Comparison of ENCODE assay signal across 8 cellular contexts in genomic region chr2:38603402-38604265, GRCh38. TPM values are rescaled to one million over a fixed set of nuclear protein-coding genes. Genes with fewer than 3 reads are reported as not detected.
DNase-seq lines count a peak whose midpoint lies in the region; ATAC-seq and TF ChIP-seq lines count a peak whose summit lies in the region.

No MANE protein-coding gene starts in this region.

- WGBS in H9 (ENCODE audit: extremely low coverage, insufficient read length, low lambda C conversion rate) = no CpG with 5 or more reads among the region's 23 CpGs
- 22% methylated on average over 23 of the region's 23 CpGs for WGBS in SK-N-SH (ENCODE audit: low lambda C conversion rate)
- WGBS in ovary, 3 donors = 17 to 20% (median 19%) methylated on average over 23 of the region's 23 CpGs
- WGBS in thymus = 20% methylated on average over 23 of the region's 23 CpGs

- peak overlapping the region in 1 of 3 experiments; percentile 93; a peak in 4 of 7 replicates for H3K27ac Mint-ChIP-seq in H9

- H2BK5ac ChIP-seq in H9 (ENCODE audit: insufficient read length, low read length) = no peak overlapping the region

- no peak overlapping the region for H4K5ac ChIP-seq in H9 (ENCODE audit: insufficient read length, low read depth, low read length)

- peak overlapping the region; percentile 70 for H3K4me3 ChIP-seq in NB4 (ENCODE audit: low read depth, low read length)
- peak overlapping the region; percentile 90 to 94 for H3K4me3 ChIP-seq in SK-N-SH (ENCODE audit: low read depth in 2 of 2, low read length in 1 of 2)
- H3K4me3 ChIP-seq in ovary = peak overlapping the region; percentile 79
- H3K4me3 ChIP-seq in thymus (ENCODE audit: low read length) = peak overlapping the region; percentile 99

- no peaks in the 10 kb centered on the region for H3K9me3 Mint-ChIP-seq in H9

- H3K56ac ChIP-seq in H9 (ENCODE audit: insufficient read length, low read depth, low read length) = no peak overlapping the region

- H3K27ac ChIP-seq in H9 (ENCODE audit: insufficient read length, low read depth, low read length) (no peak overlapping the region), SK-N-SH (ENCODE audit: low read depth in 2 of 2, low read length in 1 of 2) (peak overlapping the region; percentile 92 to 93), ovary (peak overlapping the region; percentile 29 to 98), thymus (ENCODE audit: low read depth) (peak overlapping the region; percentile 91)

- no peaks in the 10 kb centered on the region for H3K36me3 ChIP-seq in SK-N-SH (replicated peaks in 1 of 2; ENCODE audit: control insufficient read depth in 1 of 2, insufficient read depth in 2 of 2, low read length in 1 of 2)
- no peaks in the 10 kb centered on the region for H3K36me3 ChIP-seq in ovary
- H3K36me3 ChIP-seq in thymus (ENCODE audit: control insufficient read depth, insufficient read depth) = no peaks in the 10 kb centered on the region

- no peaks in the 10 kb centered on the region for H3K79me1 ChIP-seq in H9 (ENCODE audit: insufficient read depth, low read depth, low read length, poor library complexity, severe bottlenecking)

- peak overlapping the region; percentile 75 for H3K4me2 ChIP-seq in H9 (ENCODE audit: insufficient read depth, insufficient read length, low read length)
- peak overlapping the region; percentile 96 for H3K4me2 ChIP-seq in SK-N-SH

- peaks cover 11% of the 10 kb centered on the region for H3K23me2 ChIP-seq in H9 (ENCODE audit: insufficient read length, low read depth, low read length, poor library complexity, severe bottlenecking)

- H2AK5ac ChIP-seq in H9 (ENCODE audit: insufficient read length, low read length) = no peak overlapping the region

- H4K20me1 ChIP-seq in H9 (ENCODE audit: control insufficient read depth, insufficient read depth, insufficient read length) = no peaks in the 10 kb centered on the region
- H4K20me1 ChIP-seq in SK-N-SH (ENCODE audit: insufficient read depth) = peaks cover 28% of the 10 kb centered on the region

- TF ChIP-seq POLR2A in NB4 (IDR thresholded peaks at IDR 0.05; ENCODE audit: extremely low read depth, insufficient read length) (no peak), ovary (IDR thresholded peaks at IDR 0.05) (no peak)

- no peak overlapping the region for H2BK120ac ChIP-seq in H9 (ENCODE audit: low read depth, low read length, poor library complexity, severe bottlenecking)

- H3K4me1 Mint-ChIP-seq in H9 = peaks cover 35 to 41% of the 10 kb centered on the region in 2 experiments

- H4K8ac ChIP-seq in H9 (replicated peaks; ENCODE audit: insufficient read length, low read depth, low read length) = no peak overlapping the region

- H3K9me2 ChIP-seq in SK-N-SH = no peaks in the 10 kb centered on the region

- H2AFZ ChIP-seq in H9 (ENCODE audit: low read length) = no peak overlapping the region
- H2AFZ ChIP-seq in SK-N-SH (ENCODE audit: low read depth) = peak overlapping the region; percentile 100

- peak; percentile 77 for TF ChIP-seq RAD21 in SK-N-SH (IDR thresholded peaks at IDR 0.05; ENCODE audit: low read length)

- DNase-seq in DMS153 (lab: John Stamatoyannopoulos, UW) = peak; percentile 66
- peak; percentile 89 for DNase-seq in H9
- peak; percentile 94 for DNase-seq in NB4 (ENCODE audit: low read depth)
- DNase-seq in SK-N-SH = peak; percentile 85
- DNase-seq in activated naive CD4-positive, alpha-beta T cell treated with anti-CD3 and anti-CD28 coated beads, Interleukin-2, amount 50 U/mL, for 16 hours = peak; percentile 87
- peak; percentile 93 for DNase-seq in Right ventricle myocardium inferior (ENCODE audit: missing footprints)
- DNase-seq in ovary = peak; percentile 58 to 81 (median 71)

- no peak overlapping the region for H3K18ac ChIP-seq in H9 (ENCODE audit: insufficient read length, low read depth, low read length)

- POLR2A ChIA-PET in SK-N-SH (lab: Yijun Ruan, JAX) = interaction anchor here (0.5 to 8.2 kb wide), 3 partner anchors 22 to 148 kb away, joined by 3 to 65 read pairs (median 9); partner anchors contain the start of gene SRSF7

- 0 out of 7 replicates have a peak, but pooled peaks cover 0 to 5% (median 0%) of the 10 kb centered on the region in 3 experiments for H3K36me3 Mint-ChIP-seq in H9 (ENCODE audit: insufficient read depth in 1 of 3, low read depth in 3 of 3)

- ATAC-seq in Right ventricle myocardium inferior = peak; percentile 76

- H3K79me2 ChIP-seq in H9 (ENCODE audit: insufficient read depth, low read length) (peaks cover 26% of the 10 kb centered on the region; the same call in 1 of the 2 replicates), SK-N-SH (ENCODE audit: insufficient read depth) (peaks cover 40% of the 10 kb centered on the region)

- H3T11ph ChIP-seq in H9 (ENCODE audit: low read length) = no peak overlapping the region

- H3K4me1 ChIP-seq in H9 (ENCODE audit: insufficient read depth, low read length) = peaks cover 5% of the 10 kb centered on the region
- H3K4me1 ChIP-seq in SK-N-SH (ENCODE audit: control insufficient read depth in 1 of 2, insufficient read depth in 2 of 2, low read depth in 1 of 2, low read length in 1 of 2) = peaks cover 4 to 14% of the 10 kb centered on the region in 2 experiments
- H3K4me1 ChIP-seq in ovary (ENCODE audit: insufficient read depth) = peaks cover 5% of the 10 kb centered on the region
- H3K4me1 ChIP-seq in thymus (ENCODE audit: control insufficient read depth, insufficient read depth, low read length) = peaks cover 5% of the 10 kb centered on the region

- CTCF ChIA-PET in SK-N-SH (lab: Yijun Ruan, JAX) = interaction anchor here (0.6 to 17.0 kb wide), 45 partner anchors 9 to 288 kb away, joined by 3 to 308 read pairs (median 4); partner anchors contain the start of genes ATL2 and SRSF7

- no peaks in the 10 kb centered on the region for H3K9me3 ChIP-seq in H9 (ENCODE audit: control insufficient read depth, low read depth, low read length)
- no peaks in the 10 kb centered on the region for H3K9me3 ChIP-seq in SK-N-SH
- H3K9me3 ChIP-seq in ovary = no peaks in the 10 kb centered on the region
- no peaks in the 10 kb centered on the region for H3K9me3 ChIP-seq in thymus (ENCODE audit: control insufficient read depth)

- H3K9ac ChIP-seq in H9 (ENCODE audit: extremely low read depth, insufficient read length, low read length) (no peak overlapping the region), SK-N-SH (peak overlapping the region; percentile 60)

- H2BK15ac ChIP-seq in H9 (ENCODE audit: low read depth, low read length) = no peak overlapping the region

- H3F3A ChIP-seq in SK-N-SH (replicated peaks; ENCODE audit: insufficient read depth) = peaks cover 16% of the 10 kb centered on the region

- no peak overlapping the region for H2BK12ac ChIP-seq in H9 (ENCODE audit: insufficient read length, low read depth, low read length)

- intact Hi-C loops in Right ventricle myocardium inferior (cut with DNase I) = loop anchor here (2.0 kb wide), 2 partner anchors 63 to 117 kb away; partner anchors contain the start of gene GALM
- intact Hi-C loops in ovary (cut with DNase I) = loop anchor here in 3 of 4 donors (10.0 kb wide), 3 partner anchors 121 to 229 kb away; partner anchors contain the start of gene ATL2 (in 1 of the 3)

- TF ChIP-seq CTCF in H9 (conservative IDR thresholded peaks at IDR 0.05) (peak; percentile 93), NB4 (IDR thresholded peaks at IDR 0.05; ENCODE audit: low read depth, low read length) (peak; percentile 94), SK-N-SH (IDR thresholded peaks at IDR 0.05) (peak; percentile 99), ovary (IDR thresholded peaks at IDR 0.05) (peak; percentile 39 to 79 (median 52))

- H3K27me3 ChIP-seq in H9 (ENCODE audit: insufficient read depth, low read length) (no peaks in the 10 kb centered on the region), SK-N-SH (ENCODE audit: insufficient read depth) (no peaks in the 10 kb centered on the region), ovary (no peaks in the 10 kb centered on the region), thymus (ENCODE audit: control insufficient read depth, insufficient read depth) (no peaks in the 10 kb centered on the region)

- no peak for TF ChIP-seq EP300 in SK-N-SH (IDR thresholded peaks at IDR 0.05; ENCODE audit: borderline replicate concordance in 1 of 2, low read depth in 1 of 2, low read length in 1 of 2)
- TF ChIP-seq EP300 in ovary (IDR thresholded peaks at IDR 0.05) = no peak

- H3K27me3 Mint-ChIP-seq in H9 (ENCODE audit: low read depth) = no peaks in the 10 kb centered on the region

- H2BK20ac ChIP-seq in H9 (ENCODE audit: low read depth, low read length, poor library complexity, severe bottlenecking) = no peak overlapping the region

- H3K4ac ChIP-seq in H9 (ENCODE audit: low read depth, low read length) = no peak overlapping the region

- no peak overlapping the region for H3K14ac ChIP-seq in H9 (ENCODE audit: insufficient read depth, low read length)

- H4K91ac ChIP-seq in H9 (ENCODE audit: insufficient read length, low read depth, low read length) = no peak overlapping the region

- H3K4me3 Mint-ChIP-seq in H9 = peak overlapping the region; percentile 86 to 94

- no peak overlapping the region for H3K23ac ChIP-seq in H9 (ENCODE audit: insufficient read length, low read depth, low read length)

TF ChIP-seq in SK-N-SH, 30 proteins besides CTCF, POLR2A, EP300 and RAD21 (continues in another document):
- TF ChIP-seq TCF12 (IDR thresholded peaks at IDR 0.05) = peak; percentile 53
- peak; percentile 91 for TF ChIP-seq SMC3 (IDR thresholded peaks at IDR 0.05; ENCODE audit: low read depth, low read length)
- TF ChIP-seq GABPA (IDR thresholded peaks at IDR 0.05; ENCODE audit: low read depth) = no peak
- TF ChIP-seq GATA2 (CRISPR knock-in tag; IDR thresholded peaks at IDR 0.05) = no peak

RNA-seq across cellular contexts. Expression of gene HNRNPLL, which starts 0.9 kb away (rescaled TPM):
- total RNA-seq in H9 (2021) (50.7 and 52.3 TPM in 2 replicates), Right ventricle myocardium inferior (22.5 TPM), ovary (10 to 100 TPM; 46.9 to 59.2 (median 48.9) TPM)
- polyA plus RNA-seq in SK-N-SH (2012; rRNA removed) (24.4 and 29.8 TPM in 2 replicates), ovary (10 to 100 TPM; 19.1 to 40.3 TPM), thymus (24.1 TPM)
- polyA plus RNA-seq in SK-N-SH (2012; cell fraction: cytosol; rRNA removed) = 29.6 and 30.3 TPM in 2 replicates
- 23.5 and 35.4 TPM in 2 replicates for polyA plus RNA-seq in SK-N-SH (2012; cell fraction: nucleus; rRNA removed)
